19 cellular contexts compared by ENCODE assay signal in the genomic region with DNA sequence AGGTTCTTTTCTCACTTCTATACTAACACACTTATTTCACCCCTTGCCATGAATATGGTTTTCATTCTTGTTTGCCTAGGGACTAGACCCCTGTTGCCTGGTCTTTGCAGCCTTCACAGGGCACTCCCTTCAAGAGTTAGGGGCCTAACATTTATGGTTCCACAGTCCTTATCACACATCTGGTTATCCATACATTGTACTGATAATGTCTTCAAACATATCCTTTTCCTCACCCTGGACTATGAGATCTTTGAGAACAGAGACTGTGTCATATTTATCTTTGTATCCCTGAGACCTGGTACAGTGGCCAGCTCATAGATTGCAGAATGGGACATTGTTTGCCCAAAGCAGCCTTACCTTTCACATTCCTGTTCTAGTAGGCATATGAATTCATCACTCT.
DNase-seq lines count a peak whose midpoint lies in the region; ATAC-seq, FAIRE-seq and TF ChIP-seq lines count a peak whose summit lies in the region.
"Had no signal": no experiment of that assay in that cellular context is flagged by ENCODE, and none has a peak within 500 bp of the region (broad histone marks: within the 10 kb centered on the region; RNA-seq: fewer than 3 reads in every experiment).

No MANE protein-coding gene starts in this region.

- no peak overlapping the region for H3K27ac ChIP-seq in breast epithelium
- H3K27ac ChIP-seq in H1 (ENCODE audit: low read depth, low read length), result no peak overlapping the region
- no peak overlapping the region for H3K27ac ChIP-seq in small intestine (ENCODE audit: low read depth in 1 of 2, low read length in 1 of 2)
- H3K27ac ChIP-seq: 22Rv1, A549, C4-2B had no signal

- 0 out of 2 replicates have a peak overlapping the region, but pooled peaks have one; percentile 26 for H3K18ac ChIP-seq in H1 (ENCODE audit: extremely low read depth, low read length)

- no peaks in the 10 kb centered on the region for H4K20me1 ChIP-seq in H1 (replicated peaks in 1 of 2; ENCODE audit: control insufficient read depth in 1 of 2, insufficient read depth in 2 of 2, low read length in 2 of 2)

- no peaks in the 10 kb centered on the region; the same call in 1 of the 2 replicates for H3K23me2 ChIP-seq in H1 (ENCODE audit: low read depth, low read length)

- H3K4me1 ChIP-seq in breast epithelium (no peaks in the 10 kb centered on the region), H1 (replicated peaks in 1 of 4; ENCODE audit: control insufficient read depth in 3 of 4, insufficient read depth in 4 of 4, low read length in 3 of 4) (peaks cover 6 to 30% (median 17%) of the 10 kb centered on the region in 4 experiments; a peak in 6 of 7 replicates), small intestine (ENCODE audit: control insufficient read depth in 2 of 2, insufficient read depth in 1 of 2, low read depth in 1 of 2, low read length in 1 of 2) (peaks cover 2 to 13% of the 10 kb centered on the region in 2 donors)

- FAIRE-seq in H1 (lab: Jason Lieb, UNC) (no peak), small intestine (lab: Jason Lieb, UNC) (no peak)
- FAIRE-seq: A549 had no signal

- H3K9me3 Mint-ChIP-seq in MCF 10A (ENCODE audit: unreplicated experiment), result no peaks in the 10 kb centered on the region
- peaks cover 0 to 3% (median 0%) of the 10 kb centered on the region in 7 donors for H3K9me3 Mint-ChIP-seq in CD14-positive monocyte
- H3K9me3 Mint-ChIP-seq: GM23338, HFFc6 had no signal

- no peak overlapping the region for H2AFZ ChIP-seq in H1 (ENCODE audit: low read length)
- H2AFZ ChIP-seq: GM23338 had no signal

- H3K14ac ChIP-seq in H1 (ENCODE audit: insufficient read length), result no peak overlapping the region

- BruUV-seq in MCF 10A (replicated peaks; lab: Mats Ljungman, UMichigan), result no TSS peak

- H4K5ac ChIP-seq in H1 (ENCODE audit: insufficient read length, low read depth, low read length), result no peak overlapping the region

- intact Hi-C loops in MCF 10A (cut with micrococcal nuclease), result loop anchor here (5.0 kb wide), 1 partner anchor 77 kb away; no protein-coding TSS in a partner anchor
- intact Hi-C loops in breast epithelium (cut with DNase I; ENCODE audit: low total_unique reads), result no loop called here
- intact Hi-C loops in CD14-positive monocyte (cut with micrococcal nuclease), result no loop called here

- H3K4me3 ChIP-seq in breast epithelium, result no peak overlapping the region
- no peak overlapping the region for H3K4me3 ChIP-seq in H1 (ENCODE audit: extremely low read depth in 1 of 4, insufficient read depth in 2 of 4, low read depth in 3 of 4, low read length in 4 of 4)
- no peak overlapping the region for H3K4me3 ChIP-seq in small intestine (ENCODE audit: low read depth in 1 of 2, low read length in 2 of 2)
- H3K4me3 ChIP-seq: A549, GM23338 had no signal

- H3K4me1 Mint-ChIP-seq in MCF 10A (ENCODE audit: insufficient read depth, unreplicated experiment) (peaks cover 19% of the 10 kb centered on the region), CD14-positive monocyte (peaks cover 11% of the 10 kb centered on the region)

- H3K9ac ChIP-seq in H1 (replicated peaks in 1 of 4; ENCODE audit: extremely low read depth in 1 of 4, low read depth in 3 of 4, low read length in 3 of 4), result no peak overlapping the region

- H3K36me3 Mint-ChIP-seq in MCF 10A (ENCODE audit: insufficient read depth, unreplicated experiment), result no peaks in the 10 kb centered on the region
- peaks cover 0 to 4% of the 10 kb centered on the region in 2 donors for H3K36me3 Mint-ChIP-seq in CD14-positive monocyte

- H3K79me1 ChIP-seq in H1 (ENCODE audit: low read depth, low read length), result no peaks in the 10 kb centered on the region

- H3K4me3 Mint-ChIP-seq in MCF 10A (ENCODE audit: unreplicated experiment), result no peak overlapping the region
- H3K4me3 Mint-ChIP-seq in CD14-positive monocyte, result no peak overlapping the region
- H3K4me3 Mint-ChIP-seq: CD4-positive, alpha-beta memory T cell; GM23338; HFFc6 had no signal

- no peak for TF ChIP-seq EP300 in H1 (IDR thresholded peaks at IDR 0.05; ENCODE audit: borderline replicate concordance in 1 of 2, low read depth in 2 of 2, low read length in 2 of 2)

- H2BK15ac ChIP-seq in H1 (ENCODE audit: low read length), result no peak overlapping the region

- H3K27me3 ChIP-seq in breast epithelium, result no peaks in the 10 kb centered on the region
- H3K27me3 ChIP-seq in H1 (replicated peaks in 1 of 4; ENCODE audit: control insufficient read depth in 3 of 4, extremely low read depth in 1 of 4, insufficient read depth in 3 of 4, low read length in 3 of 4), result no peaks in the 10 kb centered on the region
- H3K27me3 ChIP-seq in small intestine (ENCODE audit: control insufficient read depth in 2 of 2, insufficient read depth in 2 of 2, low read length in 2 of 2), result no peaks in the 10 kb centered on the region

- ATAC-seq in HG03280 (IDR thresholded peaks at IDR 0.05; ENCODE audit: unreplicated experiment), result no peak
- ATAC-seq: A549, GM23338, HCT116 had no signal

- CTCF ChIA-PET in MCF 10A (lab: Yijun Ruan, JAX) (interaction anchor here (0.5 kb wide), 1 partner anchor 92 kb away, joined by 3 read pairs; no protein-coding TSS in a partner anchor), H1 (lab: Charles Lee; ENCODE audit: partially characterized antibody) (no interaction called here)

- no peak overlapping the region for H4K8ac ChIP-seq in H1 (ENCODE audit: extremely low read depth, insufficient read depth, low read length)

- H3K27ac Mint-ChIP-seq in MCF 10A (ENCODE audit: low read depth, unreplicated experiment), result peak overlapping the region; percentile 7
- H3K27ac Mint-ChIP-seq in CD14-positive monocyte, result no peak overlapping the region
- H3K27ac Mint-ChIP-seq: CD4-positive, alpha-beta memory T cell; HFFc6 had no signal

- peaks cover 0 to 5% of the 10 kb centered on the region in 2 experiments; a peak in 1 of 4 replicates for H3K79me2 ChIP-seq in H1 (ENCODE audit: control insufficient read depth in 1 of 2, insufficient read depth in 2 of 2, low read length in 2 of 2)

- H2BK12ac ChIP-seq in H1 (ENCODE audit: low read depth, low read length), result peak overlapping the region; percentile 14; the same call in 1 of the 2 replicates

- H4K91ac ChIP-seq in H1 (replicated peaks; ENCODE audit: insufficient read length, low read length), result no peak overlapping the region

- POLR2A ChIA-PET in MCF 10A (lab: Yijun Ruan, JAX) (interaction anchor here (1.2 kb wide), 1 partner anchor 10 kb away, joined by 3 read pairs; no protein-coding TSS in a partner anchor), H1 (lab: Charles Lee; ENCODE audit: partially characterized antibody) (no interaction called here)

- H2BK20ac ChIP-seq in H1 (ENCODE audit: low read length), result 0 out of 2 replicates have a peak overlapping the region, but pooled peaks have one; percentile 6

- no peak overlapping the region for H3K56ac ChIP-seq in H1 (replicated peaks; ENCODE audit: insufficient read length, low read depth, low read length)

- H3K4ac ChIP-seq in H1 (replicated peaks; ENCODE audit: insufficient read length, low read depth, low read length), result no peak overlapping the region

- H3K23ac ChIP-seq in H1 (ENCODE audit: insufficient read length), result no peak overlapping the region

- H3K27me3 Mint-ChIP-seq in MCF 10A (ENCODE audit: insufficient read depth, unreplicated experiment), result no peaks in the 10 kb centered on the region
- H3K27me3 Mint-ChIP-seq in CD14-positive monocyte (ENCODE audit: low read depth in 3 of 3), result no peaks in the 10 kb centered on the region
- H3K27me3 Mint-ChIP-seq: CD4-positive, alpha-beta memory T cell had no signal

- no peak overlapping the region for H3K4me2 ChIP-seq in H1 (ENCODE audit: insufficient read depth in 1 of 2, low read depth in 2 of 2, low read length in 2 of 2)
- H3K4me2 ChIP-seq: A549, GM23338 had no signal

- no peak overlapping the region for H2BK120ac ChIP-seq in H1 (replicated peaks; ENCODE audit: low read depth, low read length)

- TF ChIP-seq RAD21 in H1 (IDR thresholded peaks at IDR 0.05 in 1 of 2, conservative IDR thresholded peaks at IDR 0.05 in 1 of 2; ENCODE audit: low read depth in 2 of 2, low read length in 2 of 2), result no peak

- no peak overlapping the region for H2AK5ac ChIP-seq in H1 (ENCODE audit: low read depth, low read length)

- H2BK5ac ChIP-seq in H1 (ENCODE audit: low read depth, low read length), result 0 out of 2 replicates have a peak overlapping the region, but pooled peaks have one; percentile 38

- H3K36me3 ChIP-seq in breast epithelium (no peaks in the 10 kb centered on the region), H1 (ENCODE audit: control insufficient read depth in 2 of 4, insufficient read depth in 4 of 4, low read length in 3 of 4) (no peaks in the 10 kb centered on the region), small intestine (ENCODE audit: control insufficient read depth in 2 of 2, insufficient read depth in 2 of 2, low read length in 2 of 2) (no peaks in the 10 kb centered on the region)

- no peak for DNase-seq in MCF 10A (ENCODE audit: unreplicated experiment)
- no peak for DNase-seq in breast epithelium (ENCODE audit: low spot score in 2 of 2)
- DNase-seq in H1 (ENCODE audit: low read depth in 1 of 2, low spot score in 2 of 2), result no peak
- peak; percentile 21 for DNase-seq in small intestine
- DNase-seq in middle frontal gyrus (ENCODE audit: extremely low spot score, low spot score), result no peak
- no peak for DNase-seq in CD14-positive monocyte (ENCODE audit: low spot score)
- DNase-seq: AML-193; Calu3; CD4-positive, alpha-beta memory T cell; DMS79 treated with DMSO at 0.1 percent for 48 hours; GF-D8; H7; HFFc6 had no signal

- H3K9me3 ChIP-seq in breast epithelium (no peaks in the 10 kb centered on the region), H1 (ENCODE audit: insufficient read depth in 2 of 2, low read depth in 1 of 2, low read length in 1 of 2) (no peaks in the 10 kb centered on the region), small intestine (ENCODE audit: control insufficient read depth, low read depth) (no peaks in the 10 kb centered on the region)
- H3K9me3 ChIP-seq: A549 had no signal

- TF ChIP-seq CTCF in MCF 10A (IDR thresholded peaks at IDR 0.05; ENCODE audit: unreplicated experiment), result no peak
- TF ChIP-seq CTCF in breast epithelium (IDR thresholded peaks at IDR 0.05), result no peak
- no peak for TF ChIP-seq CTCF in H1 (IDR thresholded peaks at IDR 0.05; ENCODE audit: control extremely low read depth in 1 of 3, insufficient read depth in 1 of 3, low read depth in 1 of 3, low read length in 3 of 3)
- TF ChIP-seq CTCF in CD14-positive monocyte (IDR thresholded peaks at IDR 0.05), result no peak

- TF ChIP-seq POLR2A in breast epithelium (IDR thresholded peaks at IDR 0.05) (no peak), H1 (IDR thresholded peaks at IDR 0.05; ENCODE audit: control extremely low read depth in 1 of 2, low read depth in 2 of 2, low read length in 2 of 2) (no peak)

TF ChIP-seq in H1, 55 proteins besides CTCF, POLR2A, EP300 and RAD21:
- TF ChIP-seq, protein P1, sequence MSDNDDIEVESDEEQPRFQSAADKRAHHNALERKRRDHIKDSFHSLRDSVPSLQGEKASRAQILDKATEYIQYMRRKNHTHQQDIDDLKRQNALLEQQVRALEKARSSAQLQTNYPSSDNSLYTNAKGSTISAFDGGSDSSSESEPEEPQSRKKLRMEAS (IDR thresholded peaks at IDR 0.05), result no peak
- TF ChIP-seq CBX8 (IDR thresholded peaks at IDR 0.05; ENCODE audit: borderline replicate concordance, low read depth, low read length), result no peak
TF ChIP-seq in H1: peak in this region for 0.
